19 cellular contexts compared by ENCODE assay signal in the genomic region with DNA sequence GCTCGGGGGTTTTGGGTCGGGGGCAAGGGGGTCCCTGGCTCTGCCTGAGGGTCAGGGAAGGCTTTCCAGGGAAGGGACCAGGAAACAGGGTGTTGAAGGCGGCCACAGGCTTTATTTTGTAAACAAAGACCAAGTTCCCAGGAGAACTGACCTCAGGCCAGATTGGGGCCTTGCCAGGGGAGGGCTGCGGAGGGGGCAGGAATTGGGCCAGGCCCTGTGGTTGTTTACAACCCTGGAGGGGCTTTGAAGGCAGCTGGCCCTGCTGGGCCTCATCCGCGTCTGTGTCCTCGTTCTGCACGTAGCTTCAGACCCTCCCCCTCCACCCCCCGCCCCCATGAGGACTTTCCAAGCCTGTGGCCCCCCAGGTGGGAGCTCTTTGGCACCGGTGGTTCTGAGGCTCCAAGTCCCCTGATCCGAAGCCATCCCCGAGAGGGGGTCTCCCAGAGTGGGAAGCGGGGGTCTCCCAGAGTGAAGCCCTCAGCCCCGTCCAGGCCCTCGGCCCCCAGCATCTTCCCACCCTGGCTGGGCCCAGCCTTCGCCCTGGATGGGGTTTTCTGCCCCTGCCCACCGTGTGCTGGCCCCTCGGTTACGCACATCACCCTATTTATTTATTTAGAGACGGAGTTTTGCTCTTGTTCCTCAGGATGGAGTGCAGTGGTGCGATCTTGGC. TPM values are rescaled to one million over a fixed set of nuclear protein-coding genes. Genes with fewer than 3 reads are reported as not detected.
DNase-seq lines count a peak whose midpoint lies in the region; ATAC-seq and TF ChIP-seq lines count a peak whose summit lies in the region.
"Had no signal": no experiment of that assay in that cellular context is flagged by ENCODE, and none has a peak within 500 bp of the region (broad histone marks: within the 10 kb centered on the region; RNA-seq: fewer than 3 reads in every experiment).

No MANE protein-coding gene starts in this region.

- H3K9me3 Mint-ChIP-seq in CD8-positive, alpha-beta memory T cell = no peaks in the 10 kb centered on the region
- H3K9me3 Mint-ChIP-seq: activated naive CD4-positive, alpha-beta T cell treated with anti-CD3 and anti-CD28 coated beads, Interleukin-2, amount 10 ng/mL, durations not matched to agents 7 days and 5 days; effector memory CD8-positive, alpha-beta T cell had no signal

- H3K4me3 Mint-ChIP-seq in CD8-positive, alpha-beta memory T cell = peak overlapping the region in 1 of 7 donors; percentile 63
- H3K4me3 Mint-ChIP-seq: activated CD4-positive, alpha-beta T cell treated with anti-CD3 and anti-CD28 coated beads for 36 hours; activated naive CD4-positive, alpha-beta T cell treated with anti-CD3 and anti-CD28 coated beads, Interleukin-2, amount 10 ng/mL, durations not matched to agents 7 days and 5 days; effector memory CD8-positive, alpha-beta T cell had no signal

- H3K9me3 ChIP-seq in heart right ventricle (no peaks in the 10 kb centered on the region), muscle layer of colon (ENCODE audit: low read length) (no peaks in the 10 kb centered on the region), upper lobe of left lung (no peaks in the 10 kb centered on the region)
- H3K9me3 ChIP-seq in CD8-positive, alpha-beta memory T cell (ENCODE audit: low read length) = no peaks in the 10 kb centered on the region

- no peak for TF ChIP-seq CTCF in heart right ventricle (IDR thresholded peaks at IDR 0.05)
- TF ChIP-seq CTCF in upper lobe of left lung (IDR thresholded peaks at IDR 0.05) = no peak
- TF ChIP-seq CTCF in omental fat pad (IDR thresholded peaks at IDR 0.05) = no peak

- peaks cover 11 to 33% (median 22%) of the 10 kb centered on the region in 9 donors for H3K4me1 ChIP-seq in heart right ventricle
- peaks cover 8% of the 10 kb centered on the region for H3K4me1 ChIP-seq in muscle layer of colon (ENCODE audit: insufficient read depth, low read length)
- peaks cover 21 to 31% (median 28%) of the 10 kb centered on the region in 4 donors for H3K4me1 ChIP-seq in upper lobe of left lung
- no peaks in the 10 kb centered on the region for H3K4me1 ChIP-seq in CD8-positive, alpha-beta memory T cell (ENCODE audit: insufficient read depth, low read length)
- H3K4me1 ChIP-seq: foreskin keratinocyte had no signal

- TF ChIP-seq EP300 in upper lobe of left lung (IDR thresholded peaks at IDR 0.05) = no peak

- H3K27ac ChIP-seq in heart right ventricle (peak overlapping the region in 9 of 10 donors; percentile 1 to 79 (median 37)), muscle layer of colon (ENCODE audit: low read depth, low read length) (peak overlapping the region; percentile 48), upper lobe of left lung (peak overlapping the region in 3 of 4 donors; percentile 50 to 61 (median 61))
- H3K27ac ChIP-seq in CD8-positive, alpha-beta memory T cell (ENCODE audit: low read depth, low read length) = no peak overlapping the region
- H3K27ac ChIP-seq: 22Rv1, C4-2B, foreskin keratinocyte had no signal

- intact Hi-C loops in heart right ventricle (cut with DNase I) = no loop called here

- POLR2A ChIA-PET in CD8-positive, alpha-beta memory T cell (lab: Charles Lee) = no interaction called here

- H3K36me3 Mint-ChIP-seq in CD8-positive, alpha-beta memory T cell = no peaks in the 10 kb centered on the region
- H3K36me3 Mint-ChIP-seq: activated naive CD4-positive, alpha-beta T cell treated with anti-CD3 and anti-CD28 coated beads, Interleukin-2, amount 10 ng/mL, durations not matched to agents 7 days and 5 days had no signal

- H3K9ac ChIP-seq in muscle layer of colon (ENCODE audit: low read length) = no peak overlapping the region

- H3K27me3 Mint-ChIP-seq in CD8-positive, alpha-beta memory T cell = no peaks in the 10 kb centered on the region
- H3K27me3 Mint-ChIP-seq: activated CD4-positive, alpha-beta T cell treated with anti-CD3 and anti-CD28 coated beads for 36 hours; activated naive CD4-positive, alpha-beta T cell treated with anti-CD3 and anti-CD28 coated beads, Interleukin-2, amount 10 ng/mL, durations not matched to agents 7 days and 5 days; effector memory CD8-positive, alpha-beta T cell had no signal

- TF ChIP-seq POLR2A in upper lobe of left lung (IDR thresholded peaks at IDR 0.05) = no peak

- DNase-seq in DMS53 (lab: John Stamatoyannopoulos, UW) (peak; percentile 30), DMS53 treated with DMSO at 0.1 percent for 48 hours (lab: John Stamatoyannopoulos, UW; ENCODE audit: unreplicated experiment) (no peak), heart right ventricle (peak; percentile 51 to 79), upper lobe of left lung (no peak), omental fat pad (ENCODE audit: low spot score) (no peak)
- no peak for DNase-seq in CD8-positive, alpha-beta memory T cell
- DNase-seq: activated CD4-positive, alpha-beta T cell treated with anti-CD3 and anti-CD28 coated beads for 36 hours; activated naive CD4-positive, alpha-beta T cell treated with anti-CD3 and anti-CD28 coated beads, Interleukin-2, amount 10 ng/mL, durations not matched to agents 7 days and 5 days; DMS79 treated with DMSO at 0.1 percent for 48 hours; effector memory CD8-positive, alpha-beta T cell; foreskin keratinocyte; NCI-H1694; NCI-H345; SIG-M5; T-helper 9 cell had no signal

- CTCF ChIA-PET in CD8-positive, alpha-beta memory T cell (lab: Charles Lee) = no interaction called here

- no peaks in the 10 kb centered on the region for H3K4me1 Mint-ChIP-seq in CD8-positive, alpha-beta memory T cell
- H3K4me1 Mint-ChIP-seq: activated CD4-positive, alpha-beta T cell treated with anti-CD3 and anti-CD28 coated beads for 36 hours had no signal

- ATAC-seq in heart right ventricle (peak; percentile 23 to 75 (median 46)), upper lobe of left lung (ENCODE audit: low FRiP score in 2 of 2) (no peak), HG02938 (IDR thresholded peaks at IDR 0.05; ENCODE audit: unreplicated experiment) (no peak), omental fat pad (ENCODE audit: low FRiP score) (no peak)
- ATAC-seq: activated CD4-positive, alpha-beta T cell treated with anti-CD3 and anti-CD28 coated beads for 36 hours; effector memory CD8-positive, alpha-beta T cell; foreskin keratinocyte had no signal

- WGBS in heart right ventricle, 2 donors = 41 to 46% methylated on average over 21 of the region's 21 CpGs
- WGBS in upper lobe of left lung, 2 donors = 58 to 64% methylated on average over 14 to 17 of the region's 21 CpGs

- H3K36me3 ChIP-seq in heart right ventricle = no peaks in the 10 kb centered on the region
- H3K36me3 ChIP-seq in muscle layer of colon (ENCODE audit: insufficient read depth, low read length) = no peaks in the 10 kb centered on the region
- H3K36me3 ChIP-seq in upper lobe of left lung = no peaks in the 10 kb centered on the region
- H3K36me3 ChIP-seq in CD8-positive, alpha-beta memory T cell (ENCODE audit: insufficient read depth, low read length) = no peaks in the 10 kb centered on the region

- H3K4me3 ChIP-seq in heart right ventricle = no peak overlapping the region
- no peak overlapping the region for H3K4me3 ChIP-seq in muscle layer of colon (ENCODE audit: low read depth in 1 of 2, low read length in 2 of 2)
- no peak overlapping the region for H3K4me3 ChIP-seq in upper lobe of left lung
- H3K4me3 ChIP-seq in CD8-positive, alpha-beta memory T cell (ENCODE audit: low read length) = no peak overlapping the region

- H3K27me3 ChIP-seq in heart right ventricle = no peaks in the 10 kb centered on the region
- no peaks in the 10 kb centered on the region for H3K27me3 ChIP-seq in muscle layer of colon (ENCODE audit: control insufficient read depth in 1 of 2, insufficient read depth in 2 of 2, low read length in 2 of 2)
- no peaks in the 10 kb centered on the region for H3K27me3 ChIP-seq in upper lobe of left lung
- no peaks in the 10 kb centered on the region for H3K27me3 ChIP-seq in CD8-positive, alpha-beta memory T cell (ENCODE audit: insufficient read depth, low read length, poor library complexity, severe bottlenecking)
- H3K27me3 ChIP-seq: foreskin keratinocyte had no signal

- H3K27ac Mint-ChIP-seq in CD8-positive, alpha-beta memory T cell = peak overlapping the region in 1 of 8 donors; percentile 84
- H3K27ac Mint-ChIP-seq: activated CD4-positive, alpha-beta T cell treated with anti-CD3 and anti-CD28 coated beads for 36 hours; activated naive CD4-positive, alpha-beta T cell treated with anti-CD3 and anti-CD28 coated beads, Interleukin-2, amount 10 ng/mL, durations not matched to agents 7 days and 5 days had no signal

RNA-seq across cellular contexts. Expression of gene BSG, which starts 13.5 kb away (rescaled TPM):
- 1,000 to 10,000 TPM; 1,225 to 2,457 (median 1,705) TPM for total RNA-seq in heart right ventricle
- 1,000 to 10,000 TPM in 1 of 2 donors, 100 to 1,000 TPM in 1; 829 to 5,252 TPM for polyA plus RNA-seq in heart right ventricle
- total RNA-seq in upper lobe of left lung = 100 to 1,000 TPM; 222 to 429 (median 387) TPM
- 100 to 1,000 TPM; 331 to 521 (median 417) TPM for total RNA-seq in omental fat pad
- 100 to 1,000 TPM; 250 to 262 TPM for total RNA-seq in CD8-positive, alpha-beta memory T cell
- 436 TPM for polyA plus RNA-seq in CD8-positive, alpha-beta memory T cell

RNA-seq across cellular contexts. Expression of gene GZMM, which starts 15.1 kb away (rescaled TPM):
- total RNA-seq in heart right ventricle (1 to 10 TPM in 1 of 10 donors, under 1 TPM in 3, not detected in 6; 0.25 to 2.7 (median 0.37) TPM), upper lobe of left lung (1 to 10 TPM in 4 of 6 donors, not detected in 2; 2.3 to 6.1 (median 3.8) TPM), omental fat pad (1 to 10 TPM in 2 of 4 donors, not detected in 2; 1.1 to 3.7 TPM)
- under 1 TPM in 1 of 2 donors, not detected in 1; 0.46 TPM for polyA plus RNA-seq in heart right ventricle
- total RNA-seq in CD8-positive, alpha-beta memory T cell = 10 to 100 TPM; 48.8 to 50.5 TPM
- 327 TPM for polyA plus RNA-seq in CD8-positive, alpha-beta memory T cell
- total RNA-seq: foreskin keratinocyte had no signal

RNA-seq across cellular contexts. Expression of gene CDC34, which starts 27.3 kb away (rescaled TPM):
- total RNA-seq in heart right ventricle = 100 to 1,000 TPM in 2 of 10 donors, 10 to 100 TPM in 8; 70.2 to 116 (median 76.7) TPM
- 100 to 1,000 TPM; 120 to 162 TPM for polyA plus RNA-seq in heart right ventricle
- 100 to 1,000 TPM in 1 of 6 donors, 10 to 100 TPM in 5; 42.7 to 140 (median 52.4) TPM for total RNA-seq in upper lobe of left lung
- total RNA-seq in omental fat pad = 10 to 100 TPM; 40.2 to 67.7 (median 55.5) TPM
- total RNA-seq in CD8-positive, alpha-beta memory T cell = 10 to 100 TPM; 56.9 to 57.8 TPM
- 46.9 TPM for polyA plus RNA-seq in CD8-positive, alpha-beta memory T cell

RNA-seq across cellular contexts. Expression of gene HCN2, which starts 30.8 kb away (rescaled TPM):
- total RNA-seq in heart right ventricle (10 to 100 TPM in 1 of 10 donors, 1 to 10 TPM in 9; 1.9 to 10.7 (median 5.1) TPM), upper lobe of left lung (under 1 TPM in 3 of 6 donors, not detected in 3; 0.46 to 0.47 (median 0.46) TPM), omental fat pad (under 1 TPM in 2 of 4 donors, not detected in 2; 0.13 to 0.56 TPM)
- 1 to 10 TPM in 1 of 2 donors, under 1 TPM in 1; 0.90 to 4.7 TPM for polyA plus RNA-seq in heart right ventricle
- total RNA-seq in CD8-positive, alpha-beta memory T cell = under 1 TPM; 0.42 to 0.48 TPM
- not detected for polyA plus RNA-seq in CD8-positive, alpha-beta memory T cell

RNA-seq across cellular contexts. Expression of gene TPGS1, which starts 51.6 kb away (rescaled TPM):
- total RNA-seq in heart right ventricle (10 to 100 TPM in 6 of 10 donors, 1 to 10 TPM in 4; 7.1 to 13.5 (median 10.2) TPM), upper lobe of left lung (10 to 100 TPM; 30.9 to 67.1 (median 40.1) TPM), omental fat pad (10 to 100 TPM; 45.5 to 61.2 (median 46.1) TPM)
- polyA plus RNA-seq in heart right ventricle = 10 to 100 TPM; 22.1 to 22.2 TPM
- 10 to 100 TPM; 18.6 to 20.0 TPM for total RNA-seq in CD8-positive, alpha-beta memory T cell
- 50.3 TPM for polyA plus RNA-seq in CD8-positive, alpha-beta memory T cell

Comparison
In these comparisons a context has a peak if more than half of its experiments do, and no peak if none do; other contexts are left out.
1. DNase-seq: peak in DMS53 (single experiment) and heart right ventricle (2 of 2); none in DMS53 treated with DMSO at 0.1 percent for 48 hours (single experiment), upper lobe of left lung (0 of 2), omental fat pad (single experiment) and CD8-positive, alpha-beta memory T cell (0 of 5).
2. ATAC-seq: peak in heart right ventricle (8 of 8); none in upper lobe of left lung (0 of 2), HG02938 (single experiment) and omental fat pad (single experiment).
3. RNA of gene GZMM, which starts 15.1 kb away (total RNA-seq): 48.8 to 50.5 TPM in CD8-positive, alpha-beta memory T cell; 2.3 to 6.1 TPM in upper lobe of left lung, 1.1 to 3.7 TPM in omental fat pad and 0.25 to 2.7 TPM in heart right ventricle; every median in the first group is over 4 times any median in the second.